In the genomic region with DNA sequence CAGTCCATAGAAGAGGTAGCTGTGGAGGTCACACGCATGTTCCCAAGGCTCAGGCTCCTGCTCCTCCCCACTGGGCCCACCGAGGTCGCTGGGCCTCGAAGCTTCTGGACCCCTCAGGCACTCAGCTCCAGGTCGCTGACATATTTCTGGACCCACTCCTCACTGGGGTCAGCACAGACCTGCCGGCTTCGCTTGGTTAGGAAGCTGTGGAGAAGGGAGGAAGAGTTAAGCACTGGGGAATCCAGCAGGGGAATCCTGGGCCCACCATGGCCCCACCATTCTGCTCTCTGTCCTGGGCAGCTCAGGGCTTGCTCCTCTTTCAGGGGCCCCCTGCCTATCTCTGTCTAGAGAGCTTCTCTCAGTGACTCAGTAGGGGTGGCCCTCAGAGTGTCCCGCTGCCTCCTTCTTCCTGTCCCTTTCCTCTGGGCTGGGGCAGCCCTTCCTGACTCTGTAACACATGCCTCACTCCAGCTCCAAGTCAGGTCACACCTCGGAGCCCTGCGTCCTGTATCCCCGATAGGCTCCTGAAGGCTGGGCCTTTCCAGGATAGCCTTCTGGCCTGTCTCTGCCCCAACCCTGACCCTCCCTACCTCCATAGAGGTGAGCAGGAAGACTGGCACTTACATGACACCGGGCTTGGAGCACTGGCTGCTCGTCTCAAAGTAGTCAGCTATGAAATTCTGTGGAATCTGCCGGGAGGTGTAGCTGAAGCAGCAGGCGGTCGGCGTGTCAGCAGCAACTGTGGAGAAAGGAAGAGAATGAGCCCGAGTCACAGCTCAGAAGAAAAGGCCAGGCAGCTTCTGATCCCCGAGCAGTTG, we compare ENCODE assay signal across 18 cellular contexts. TPM values are rescaled to one million over a fixed set of nuclear protein-coding genes. Genes with fewer than 3 reads are reported as not detected.
DNase-seq lines count a peak whose midpoint lies in the region; ATAC-seq and TF ChIP-seq lines count a peak whose summit lies in the region.
"Had no signal": no experiment of that assay in that cellular context is flagged by ENCODE, and none has a peak within 500 bp of the region (broad histone marks: within the 10 kb centered on the region; RNA-seq: fewer than 3 reads in every experiment).

No MANE protein-coding gene starts in this region.

- H2AFZ ChIP-seq in KMS-11 (ENCODE audit: low read depth) = no peak overlapping the region

- 69% methylated on average over 19 of the region's 19 CpGs for WGBS in right cardiac atrium

- no peak for DNase-seq in right cardiac atrium
- no peak for DNase-seq in cardiac septum (ENCODE audit: low spot score)
- peak; percentile 7 for DNase-seq in choroid plexus epithelial cell (ENCODE audit: low read depth)
- no peak for DNase-seq in upper lobe of right lung
- DNase-seq in hippocampal formation (lab: John Stamatoyannopoulos, UW) = no peak
- DNase-seq: activated naive CD4-positive, alpha-beta T cell treated with anti-CD3 and anti-CD28 coated beads for 36 hours; DMS153; MG63; midbrain; NCI-H2081 treated with DMSO at 0.1 percent for 48 hours; NCI-H774 had no signal

- no peak for TF ChIP-seq CTCF in KMS-11 (conservative IDR thresholded peaks at IDR 0.05; ENCODE audit: low read depth, low read length)
- TF ChIP-seq CTCF in choroid plexus epithelial cell (conservative IDR thresholded peaks at IDR 0.05; ENCODE audit: low read depth, low read length) = no peak
- TF ChIP-seq CTCF in upper lobe of right lung (IDR thresholded peaks at IDR 0.05) = no peak

- intact Hi-C loops in right cardiac atrium (cut with DNase I) (no loop called here), cardiac septum (cut with DNase I) (no loop called here), upper lobe of right lung (cut with DNase I) (no loop called here)

- H3K9me3 ChIP-seq in right cardiac atrium (ENCODE audit: control insufficient read depth, low read length) = no peaks in the 10 kb centered on the region
- H3K9me3 ChIP-seq in upper lobe of right lung = no peaks in the 10 kb centered on the region
- H3K9me3 ChIP-seq: breast epithelium, gastroesophageal sphincter, MG63 had no signal

- H3K36me3 ChIP-seq in KMS-11 (ENCODE audit: insufficient read depth) (no peaks in the 10 kb centered on the region), upper lobe of right lung (no peaks in the 10 kb centered on the region)
- H3K36me3 ChIP-seq: breast epithelium, gastroesophageal sphincter, MG63 had no signal

- ATAC-seq in right cardiac atrium (peak; percentile 22 to 48), upper lobe of right lung (peak; percentile 8), HG03460 (IDR thresholded peaks at IDR 0.05; ENCODE audit: unreplicated experiment) (no peak), HG03095 (IDR thresholded peaks at IDR 0.05; ENCODE audit: unreplicated experiment) (no peak)
- ATAC-seq: gastroesophageal sphincter had no signal

- H3K27me3 ChIP-seq in right cardiac atrium (ENCODE audit: control insufficient read depth, insufficient read depth) (no peaks in the 10 kb centered on the region), KMS-11 (ENCODE audit: insufficient read depth, low read depth) (no peaks in the 10 kb centered on the region), upper lobe of right lung (no peaks in the 10 kb centered on the region)
- H3K27me3 ChIP-seq: breast epithelium, MG63 had no signal

- H3K4me3 ChIP-seq in right cardiac atrium (ENCODE audit: low read length) (no peak overlapping the region), KMS-11 (IDR thresholded peaks at IDR 0.05; ENCODE audit: insufficient read depth, low read depth, low read length) (no peak overlapping the region), choroid plexus epithelial cell (ENCODE audit: low read depth, low read length) (no peak overlapping the region), upper lobe of right lung (no peak overlapping the region)
- H3K4me3 ChIP-seq: breast epithelium, gastroesophageal sphincter, MG63 had no signal

- no peak overlapping the region for H3K27ac ChIP-seq in right cardiac atrium (ENCODE audit: low read length)
- H3K27ac ChIP-seq in KMS-11 = peak overlapping the region; percentile 51; the same call in 1 of the 2 replicates
- H3K27ac ChIP-seq in upper lobe of right lung = no peak overlapping the region
- H3K27ac ChIP-seq: breast epithelium, gastroesophageal sphincter, RWPE1 had no signal

- H3K4me2 ChIP-seq in KMS-11 = peak overlapping the region; percentile 49

- H3K79me2 ChIP-seq in KMS-11 (ENCODE audit: insufficient read depth, low read depth) = no peaks in the 10 kb centered on the region

- H3K4me1 ChIP-seq in right cardiac atrium (ENCODE audit: control insufficient read depth, insufficient read depth, low read length) (no peaks in the 10 kb centered on the region), KMS-11 (ENCODE audit: low read depth, poor library complexity, severe bottlenecking) (peaks cover 78% of the 10 kb centered on the region), upper lobe of right lung (no peaks in the 10 kb centered on the region)
- H3K4me1 ChIP-seq: breast epithelium, gastroesophageal sphincter had no signal

- no peaks in the 10 kb centered on the region for H4K20me1 ChIP-seq in KMS-11 (ENCODE audit: insufficient read depth)

- peak overlapping the region; percentile 27; the same call in 1 of the 2 replicates for H3K9ac ChIP-seq in KMS-11

RNA-seq across cellular contexts. Expression of a gene that starts 1.2 kb away (rescaled TPM):
- total RNA-seq in right cardiac atrium = 1 to 10 TPM in 3 of 4 donors, under 1 TPM in 1; 0.38 to 2.3 (median 1.3) TPM
- 0.66 TPM for polyA plus RNA-seq in right cardiac atrium
- 0.86 TPM for total RNA-seq in cardiac septum
- total RNA-seq in upper lobe of right lung = 9.9 TPM
- total RNA-seq: osteocyte had no signal

RNA-seq across cellular contexts. Expression of a gene that starts 14.9 kb away (rescaled TPM):
- total RNA-seq in right cardiac atrium = 1 to 10 TPM in 3 of 4 donors, under 1 TPM in 1; 0.42 to 1.7 (median 1.2) TPM
- polyA plus RNA-seq in right cardiac atrium = 0.95 TPM
- 0.81 TPM for total RNA-seq in cardiac septum
- total RNA-seq in upper lobe of right lung = 12.5 TPM
- total RNA-seq: osteocyte had no signal

RNA-seq across cellular contexts. Expression of a gene that starts 24.7 kb away (rescaled TPM):
- total RNA-seq in right cardiac atrium (10 to 100 TPM in 1 of 4 donors, 1 to 10 TPM in 2, under 1 TPM in 1; 0.74 to 12.3 (median 1.5) TPM), cardiac septum (2.3 TPM), upper lobe of right lung (31.9 TPM)
- 0.20 TPM for polyA plus RNA-seq in right cardiac atrium
- total RNA-seq: activated naive CD4-positive, alpha-beta T cell treated with anti-CD3 and anti-CD28 coated beads for 36 hours; osteocyte had no signal

Comparison
In these comparisons a context has a peak if more than half of its experiments do, and no peak if none do; other contexts are left out.
1. ATAC-seq: peak in right cardiac atrium (2 of 2) and upper lobe of right lung (single experiment); none in HG03460 (single experiment) and HG03095 (single experiment).